In genomic region chr21:46228345-46229051, GRCh38 we compare ENCODE assay signal across 8 cellular contexts. TPM values are rescaled to one million over a fixed set of nuclear protein-coding genes. Genes with fewer than 3 reads are reported as not detected.
DNase-seq lines count a peak whose midpoint lies in the region; ATAC-seq and TF ChIP-seq lines count a peak whose summit lies in the region.

LSS (minus strand) TSS chr21:46228774; CDS start chr21:46228745, 29 bp downstream.

- H3K4me3 Mint-ChIP-seq in type B pancreatic cell, result peak within 1 kb of the TSS; percentile 97

- peaks cover 5 to 47% (median 31%) of the 10 kb centered on the region in 9 donors for H3K4me1 ChIP-seq in heart right ventricle

- peaks cover 9% of the 10 kb centered on the region for H3K9me3 Mint-ChIP-seq in type B pancreatic cell

- H3K27me3 Mint-ChIP-seq in type B pancreatic cell, result no peaks in the 10 kb centered on the region

- no peak for TF ChIP-seq CTCF in GM13976 (IDR thresholded peaks at IDR 0.05; ENCODE audit: borderline replicate concordance, control extremely low read depth, extremely low read depth, insufficient read depth, missing control alignments)
- no peak for TF ChIP-seq CTCF in heart right ventricle (IDR thresholded peaks at IDR 0.05)
- no peak for TF ChIP-seq CTCF in type B pancreatic cell (conservative IDR thresholded peaks at IDR 0.05)

- no peaks in the 10 kb centered on the region for H3K9me3 ChIP-seq in heart right ventricle

- H3K27ac Mint-ChIP-seq in type B pancreatic cell, result peak within 1 kb of the TSS; percentile 97

- DNase-seq in GM13976 (ENCODE audit: low spot score) (peak; percentile 98), NCI-H1694 (lab: John Stamatoyannopoulos, UW) (peak; percentile 93), amniotic epithelial cell (ENCODE audit: low read depth) (peak; percentile 97), heart right ventricle (peak; percentile 96 to 99), posterior cingulate gyrus (peak; percentile 91 to 100 (median 96)), type B pancreatic cell (ENCODE audit: extremely low spot score, unreplicated experiment) (peak; percentile 99)

- WGBS in heart right ventricle, 2 donors, result 0% methylated on average over 54 to 77 of the region's 77 CpGs

- peak within 1 kb of the TSS; percentile 67 to 91 (median 87) for H3K27ac ChIP-seq in heart right ventricle

- peaks cover 44% of the 10 kb centered on the region for H3K36me3 Mint-ChIP-seq in type B pancreatic cell

- ATAC-seq in HG02884 (IDR thresholded peaks at IDR 0.05; ENCODE audit: unreplicated experiment) (peak; percentile 80), heart right ventricle (peak; percentile 94 to 97 (median 96))

- no peaks in the 10 kb centered on the region for H3K27me3 ChIP-seq in heart right ventricle

- H3K4me1 Mint-ChIP-seq in type B pancreatic cell (ENCODE audit: unreplicated experiment), result peaks cover 31% of the 10 kb centered on the region

- H3K36me3 ChIP-seq in heart right ventricle, result peaks cover 0 to 22% (median 0%) of the 10 kb centered on the region in 9 donors

- intact Hi-C loops in T-helper 1 cell treated with Interleukin-12 subunit alpha and Interleukin-12 subunit beta and Interleukin-4 antibody, amounts not matched to agents 30 ng/mL and 1 ng/mL, for 36 hours (cut with micrococcal nuclease), result loop anchor here (1.0 to 5.0 kb wide), 10 partner anchors 25 to 636 kb away; partner anchors contain the start of genes COL6A1, DIP2A, PCBP3 and PCNT
- intact Hi-C loops in heart right ventricle (cut with DNase I), result loop anchor here in 5 of 10 donors (1.0 to 10.0 kb wide), 7 partner anchors 40 to 256 kb away; partner anchors contain the start of genes MCM3AP (in 1 of the 5) and YBEY (in 1 of the 5)
- intact Hi-C loops in posterior cingulate gyrus (cut with DNase I), result loop anchor here (2.0 kb wide), 2 partner anchors 86 to 96 kb away; partner anchors contain the start of gene PCNT

- H3K4me3 ChIP-seq in heart right ventricle, result peak within 1 kb of the TSS; percentile 67 to 100 (median 95)

- in situ Hi-C loops in GM13976 (cut with MboI; ENCODE audit: low sequenced_read_pairs, unreplicated experiment), result no loop called here

RNA-seq across cellular contexts. Expression of gene LSS, which starts in this region (rescaled TPM):
- total RNA-seq in T-helper 1 cell treated with Interleukin-12 subunit alpha and Interleukin-12 subunit beta and Interleukin-4 antibody, amounts not matched to agents 30 ng/mL and 1 ng/mL, for 36 hours, result 48.5 TPM in 2 replicates
- 10 to 100 TPM; 30.5 to 74.7 (median 40.7) TPM for total RNA-seq in heart right ventricle
- polyA plus RNA-seq in heart right ventricle, result 10 to 100 TPM; 22.5 to 44.0 TPM
- 60.7 and 70.2 TPM in 2 replicates for total RNA-seq in type B pancreatic cell (ENCODE audit: low replicate concordance)

Comparison
In these comparisons a context has a peak if more than half of its experiments do, and no peak if none do; other contexts are left out.
1. Peak in every context shown above with its lines: DNase-seq, ATAC-seq, H3K4me3 ChIP-seq and H3K27ac ChIP-seq.